8 cellular contexts compared by ENCODE assay signal in genomic region chr17:76241205-76241539, GRCh38. TPM values are rescaled to one million over a fixed set of nuclear protein-coding genes. Genes with fewer than 3 reads are reported as not detected.
DNase-seq lines count a peak whose midpoint lies in the region; ATAC-seq, FAIRE-seq and TF ChIP-seq lines count a peak whose summit lies in the region.

No MANE protein-coding gene starts in this region.

- FAIRE-seq in small intestine (lab: Jason Lieb, UNC) (no peak), D721Med (lab: Jason Lieb, UNC) (no peak)

- no peak overlapping the region; the same call in 1 of the 2 replicates for H3K14ac ChIP-seq in H9 (ENCODE audit: insufficient read depth, low read length)

- no peaks in the 10 kb centered on the region for H3K4me1 ChIP-seq in H9 (ENCODE audit: insufficient read depth, low read length)
- H3K4me1 ChIP-seq in iPS-18a (ENCODE audit: control insufficient read depth, low read depth, low read length), result no peaks in the 10 kb centered on the region
- peaks cover 2 to 7% of the 10 kb centered on the region in 2 donors for H3K4me1 ChIP-seq in small intestine (ENCODE audit: control insufficient read depth in 2 of 2, insufficient read depth in 1 of 2, low read depth in 1 of 2, low read length in 1 of 2)

- WGBS in H9 (ENCODE audit: extremely low coverage, insufficient read length, low lambda C conversion rate), result no CpG with 5 or more reads among the region's 12 CpGs
- WGBS in small intestine, 3 donors, result 7 to 17% (median 12%) methylated on average over 12 of the region's 12 CpGs

- ATAC-seq in GM19397 (IDR thresholded peaks at IDR 0.05; ENCODE audit: unreplicated experiment), result no peak
- no peak for ATAC-seq in HG02870 (IDR thresholded peaks at IDR 0.05; ENCODE audit: unreplicated experiment)

- no peak for DNase-seq in H9
- DNase-seq in activated naive CD8-positive, alpha-beta T cell treated with anti-CD3 and anti-CD28 coated beads for 36 hours, result no peak
- no peak for DNase-seq in small intestine
- DNase-seq in occipital lobe (lab: John Stamatoyannopoulos, UW), result no peak
- no peak for DNase-seq in D721Med (ENCODE audit: insufficient read length, low spot score)

- H3K23ac ChIP-seq in H9 (ENCODE audit: insufficient read length, low read depth, low read length), result no peak overlapping the region

- no peaks in the 10 kb centered on the region; a peak in 1 of 5 replicates for H3K9me3 Mint-ChIP-seq in H9
- H3K9me3 Mint-ChIP-seq in activated naive CD8-positive, alpha-beta T cell treated with anti-CD3 and anti-CD28 coated beads for 36 hours, result peaks cover 3% of the 10 kb centered on the region

- no peak overlapping the region for H4K91ac ChIP-seq in H9 (ENCODE audit: insufficient read length, low read depth, low read length)

- no peak overlapping the region for H3K4ac ChIP-seq in H9 (ENCODE audit: low read depth, low read length)

- H3K4me1 Mint-ChIP-seq in H9, result peaks cover 11 to 14% of the 10 kb centered on the region in 2 experiments
- H3K4me1 Mint-ChIP-seq in activated naive CD8-positive, alpha-beta T cell treated with anti-CD3 and anti-CD28 coated beads for 36 hours, result peaks cover 57% of the 10 kb centered on the region

- no peak overlapping the region; a peak in 1 of 7 replicates for H3K27ac Mint-ChIP-seq in H9
- peak overlapping the region; percentile 88 for H3K27ac Mint-ChIP-seq in activated naive CD8-positive, alpha-beta T cell treated with anti-CD3 and anti-CD28 coated beads for 36 hours

- no peak for TF ChIP-seq CTCF in H9 (conservative IDR thresholded peaks at IDR 0.05)
- no peak for TF ChIP-seq CTCF in D721Med (IDR thresholded peaks at IDR 0.05; ENCODE audit: insufficient read depth, missing control alignments)

- no peaks in the 10 kb centered on the region for H3K9me3 ChIP-seq in H9 (ENCODE audit: control insufficient read depth, low read depth, low read length)
- H3K9me3 ChIP-seq in iPS-18a (ENCODE audit: control insufficient read depth, low read depth, low read length), result no peaks in the 10 kb centered on the region
- H3K9me3 ChIP-seq in small intestine (ENCODE audit: control insufficient read depth, low read depth), result no peaks in the 10 kb centered on the region

- no peaks in the 10 kb centered on the region for H3K79me2 ChIP-seq in H9 (ENCODE audit: insufficient read depth, low read length)

- H3K4me3 Mint-ChIP-seq in H9, result peak overlapping the region; percentile 63 to 87
- peak overlapping the region; percentile 86 for H3K4me3 Mint-ChIP-seq in activated naive CD8-positive, alpha-beta T cell treated with anti-CD3 and anti-CD28 coated beads for 36 hours

- H2BK120ac ChIP-seq in H9 (ENCODE audit: low read depth, low read length, poor library complexity, severe bottlenecking), result no peak overlapping the region

- no peak overlapping the region for H3T11ph ChIP-seq in H9 (ENCODE audit: low read length)

- H2BK20ac ChIP-seq in H9 (ENCODE audit: low read depth, low read length, poor library complexity, severe bottlenecking), result no peak overlapping the region

- peak overlapping the region; percentile 61 for H3K4me2 ChIP-seq in H9 (ENCODE audit: insufficient read depth, insufficient read length, low read length)

- no peak overlapping the region for H2BK15ac ChIP-seq in H9 (ENCODE audit: low read depth, low read length)

- H3K23me2 ChIP-seq in H9 (ENCODE audit: insufficient read length, low read depth, low read length, poor library complexity, severe bottlenecking), result peaks cover 8% of the 10 kb centered on the region

- no peaks in the 10 kb centered on the region for H3K79me1 ChIP-seq in H9 (ENCODE audit: insufficient read depth, low read depth, low read length, poor library complexity, severe bottlenecking)

- H3K4me3 ChIP-seq in iPS-18a (ENCODE audit: low read length) (peak overlapping the region; percentile 71), small intestine (ENCODE audit: low read depth in 1 of 2, low read length in 2 of 2) (peak overlapping the region; percentile 47 to 69)

- no peak overlapping the region for H2AFZ ChIP-seq in H9 (ENCODE audit: low read length)

- no peak overlapping the region for H4K5ac ChIP-seq in H9 (ENCODE audit: insufficient read length, low read depth, low read length)

- H2AK5ac ChIP-seq in H9 (ENCODE audit: insufficient read length, low read length), result no peak overlapping the region

- no peak overlapping the region for H2BK5ac ChIP-seq in H9 (ENCODE audit: insufficient read length, low read length)

- H3K9ac ChIP-seq in H9 (ENCODE audit: extremely low read depth, insufficient read length, low read length), result peak overlapping the region; percentile 55
- peak overlapping the region; percentile 55 for H3K9ac ChIP-seq in iPS-18a (ENCODE audit: low read length)

- H3K36me3 ChIP-seq in iPS-18a (ENCODE audit: control insufficient read depth, low read depth, low read length) (no peaks in the 10 kb centered on the region), small intestine (ENCODE audit: control insufficient read depth in 2 of 2, insufficient read depth in 2 of 2, low read length in 2 of 2) (no peaks in the 10 kb centered on the region)

- no peak overlapping the region for H3K56ac ChIP-seq in H9 (ENCODE audit: insufficient read length, low read depth, low read length)

- H4K8ac ChIP-seq in H9 (replicated peaks; ENCODE audit: insufficient read length, low read depth, low read length), result no peak overlapping the region

- H2BK12ac ChIP-seq in H9 (ENCODE audit: insufficient read length, low read depth, low read length), result no peak overlapping the region

- H4K20me1 ChIP-seq in H9 (ENCODE audit: control insufficient read depth, insufficient read depth, insufficient read length), result no peaks in the 10 kb centered on the region

- H3K27me3 ChIP-seq in H9 (ENCODE audit: insufficient read depth, low read length) (peaks cover 10% of the 10 kb centered on the region), iPS-18a (ENCODE audit: control insufficient read depth, insufficient read depth, low read length) (peaks cover 59% of the 10 kb centered on the region), small intestine (ENCODE audit: control insufficient read depth in 2 of 2, insufficient read depth in 2 of 2, low read length in 2 of 2) (no peaks in the 10 kb centered on the region)

- H3K27ac ChIP-seq in H9 (ENCODE audit: insufficient read length, low read depth, low read length), result no peak overlapping the region
- H3K27ac ChIP-seq in iPS-18a (ENCODE audit: low read length), result no peak overlapping the region
- H3K27ac ChIP-seq in small intestine (ENCODE audit: low read depth in 1 of 2, low read length in 1 of 2), result peak overlapping the region; percentile 86 to 88

- peaks cover 75% of the 10 kb centered on the region for H3K27me3 Mint-ChIP-seq in H9 (ENCODE audit: low read depth)
- H3K27me3 Mint-ChIP-seq in activated naive CD8-positive, alpha-beta T cell treated with anti-CD3 and anti-CD28 coated beads for 36 hours, result no peaks in the 10 kb centered on the region

- H3K36me3 Mint-ChIP-seq in H9 (ENCODE audit: insufficient read depth in 1 of 3, low read depth in 3 of 3), result no peaks in the 10 kb centered on the region; a peak in 1 of 7 replicates
- H3K36me3 Mint-ChIP-seq in activated naive CD8-positive, alpha-beta T cell treated with anti-CD3 and anti-CD28 coated beads for 36 hours, result peaks cover 18% of the 10 kb centered on the region

- H3K18ac ChIP-seq in H9 (ENCODE audit: insufficient read length, low read depth, low read length), result no peak overlapping the region

RNA-seq across cellular contexts. Expression of gene RNF157, which starts 0.9 kb away (rescaled TPM):
- total RNA-seq in H9 (2021) (7.7 and 9.9 TPM in 2 replicates), occipital lobe (17.5 TPM)
- total RNA-seq in activated naive CD8-positive, alpha-beta T cell treated with anti-CD3 and anti-CD28 coated beads for 36 hours, result 10 to 100 TPM; 30.4 to 34.7 TPM
- polyA plus RNA-seq in small intestine, result 10 to 100 TPM; 18.1 to 30.6 (median 25.0) TPM

RNA-seq across cellular contexts. Expression of gene UBALD2, which starts 24.0 kb away (rescaled TPM):
- total RNA-seq in H9 (2021), result 25.8 and 26.7 TPM in 2 replicates
- 100 to 1,000 TPM; 262 to 268 TPM for total RNA-seq in activated naive CD8-positive, alpha-beta T cell treated with anti-CD3 and anti-CD28 coated beads for 36 hours
- 100 to 1,000 TPM in 2 of 3 donors, 10 to 100 TPM in 1; 54.3 to 118 (median 114) TPM for polyA plus RNA-seq in small intestine
- 2.8 TPM for total RNA-seq in occipital lobe

Comparison
In these comparisons a context has a peak if more than half of its experiments do, and no peak if none do; other contexts are left out.
1. H3K27ac ChIP-seq: peak in small intestine (2 of 2); none in H9 (single experiment) and iPS-18a (single experiment).